In genomic region chr11:3052109-3052479, GRCh38 we compare ENCODE assay signal across 15 cellular contexts. TPM values are rescaled to one million over a fixed set of nuclear protein-coding genes. Genes with fewer than 3 reads are reported as not detected.
DNase-seq lines count a peak whose midpoint lies in the region; ATAC-seq and TF ChIP-seq lines count a peak whose summit lies in the region.
"Had no signal": no experiment of that assay in that cellular context is flagged by ENCODE, and none has a peak within 500 bp of the region (broad histone marks: within the 10 kb centered on the region; RNA-seq: fewer than 3 reads in every experiment).

No MANE protein-coding gene starts in this region.

- peaks cover 82% of the 10 kb centered on the region for H3K79me2 ChIP-seq in KMS-11 (ENCODE audit: insufficient read depth, low read depth)
- peaks cover 41% of the 10 kb centered on the region for H3K79me2 ChIP-seq in neural cell (replicated peaks; ENCODE audit: insufficient read depth, low read length)

- WGBS in psoas muscle, 3 donors, result 55 to 60% (median 59%) methylated on average over 14 of the region's 14 CpGs

- peak; percentile 2 for DNase-seq in NCI-H2029 (lab: John Stamatoyannopoulos, UW)
- no peak for DNase-seq in NCI-H2029 treated with DMSO at 0.1 percent for 48 hours (lab: John Stamatoyannopoulos, UW)
- DNase-seq in NCI-H774 (lab: John Stamatoyannopoulos, UW), result peak; percentile 23
- DNase-seq in foreskin keratinocyte, result no peak
- no peak for DNase-seq in psoas muscle
- DNase-seq: activated naive CD4-positive, alpha-beta T cell; DND-41; lower lobe of right lung; NK-92 treated with Interleukin-12 subunit alpha and Interleukin-12 subunit beta, amount 100 ng/mL, for 24 hours; occipital lobe had no signal

- H3K36me3 ChIP-seq in KMS-11 (ENCODE audit: insufficient read depth), result no peaks in the 10 kb centered on the region
- no peaks in the 10 kb centered on the region for H3K36me3 ChIP-seq in neural cell (ENCODE audit: insufficient read depth, low read length)
- H3K36me3 ChIP-seq in psoas muscle (ENCODE audit: insufficient read depth in 1 of 2, low read depth in 1 of 2), result peaks cover 6 to 14% of the 10 kb centered on the region in 2 donors
- H3K36me3 ChIP-seq: cardiac muscle cell had no signal

- ATAC-seq in foreskin keratinocyte (no peak), HG03280 (IDR thresholded peaks at IDR 0.05; ENCODE audit: unreplicated experiment) (no peak), psoas muscle (no peak)
- ATAC-seq: lower lobe of right lung, T-cell had no signal

- H3K9me3 ChIP-seq in neural cell (ENCODE audit: low read length) (no peaks in the 10 kb centered on the region), psoas muscle (no peaks in the 10 kb centered on the region)
- H3K9me3 ChIP-seq: lower lobe of right lung had no signal

- H2AFZ ChIP-seq in KMS-11 (ENCODE audit: low read depth), result no peak overlapping the region
- no peak overlapping the region for H2AFZ ChIP-seq in neural cell (ENCODE audit: low read depth, low read length)

- TF ChIP-seq EP300 in neural cell (conservative IDR thresholded peaks at IDR 0.05; ENCODE audit: poor library complexity, severe bottlenecking), result no peak

- H3K9ac ChIP-seq in KMS-11, result no peak overlapping the region
- H3K9ac ChIP-seq in neural cell (ENCODE audit: low read length), result peak overlapping the region; percentile 37

- TF ChIP-seq RAD21 in neural cell (conservative IDR thresholded peaks at IDR 0.05), result no peak

- H3K4me2 ChIP-seq in KMS-11 (no peak overlapping the region), neural cell (ENCODE audit: low read length) (peak overlapping the region; percentile 61)

- intact Hi-C loops in psoas muscle (cut with DNase I), result loop anchor here in 1 of 2 donors (10.0 kb wide), 1 partner anchor 113 kb away; the partner anchor contains the start of gene OSBPL5

- peak overlapping the region; percentile 95; the same call in 1 of the 2 replicates for H3K27ac ChIP-seq in KMS-11
- peak overlapping the region; percentile 62 for H3K27ac ChIP-seq in neural cell (ENCODE audit: low read length)
- H3K27ac ChIP-seq in foreskin keratinocyte, result no peak overlapping the region
- H3K27ac ChIP-seq in psoas muscle, result no peak overlapping the region
- H3K27ac ChIP-seq: cardiac muscle cell, lower lobe of right lung had no signal

- H4K20me1 ChIP-seq in KMS-11 (ENCODE audit: insufficient read depth) (no peaks in the 10 kb centered on the region), neural cell (ENCODE audit: insufficient read depth) (no peaks in the 10 kb centered on the region)

- H3K4me3 ChIP-seq in KMS-11 (IDR thresholded peaks at IDR 0.05; ENCODE audit: insufficient read depth, low read depth, low read length), result no peak overlapping the region
- peak overlapping the region; percentile 60 for H3K4me3 ChIP-seq in neural cell (ENCODE audit: low read length)
- no peak overlapping the region for H3K4me3 ChIP-seq in psoas muscle
- H3K4me3 ChIP-seq: cardiac muscle cell, lower lobe of right lung had no signal

- H3K4me1 ChIP-seq in KMS-11 (ENCODE audit: low read depth, poor library complexity, severe bottlenecking), result peaks cover 68% of the 10 kb centered on the region
- peaks cover 8% of the 10 kb centered on the region for H3K4me1 ChIP-seq in foreskin keratinocyte
- H3K4me1 ChIP-seq in psoas muscle, result peaks cover 47% of the 10 kb centered on the region

- H3K27me3 ChIP-seq in KMS-11 (ENCODE audit: insufficient read depth, low read depth) (no peaks in the 10 kb centered on the region), neural cell (ENCODE audit: insufficient read depth, low read depth, low read length) (no peaks in the 10 kb centered on the region), foreskin keratinocyte (no peaks in the 10 kb centered on the region), psoas muscle (ENCODE audit: insufficient read depth in 3 of 3, low read length in 2 of 3) (no peaks in the 10 kb centered on the region)
- H3K27me3 ChIP-seq: cardiac muscle cell had no signal

- TF ChIP-seq CTCF in KMS-11 (conservative IDR thresholded peaks at IDR 0.05; ENCODE audit: low read depth, low read length), result no peak
- no peak for TF ChIP-seq CTCF in neural cell (IDR thresholded peaks at IDR 0.05; ENCODE audit: poor library complexity, severe bottlenecking)
- TF ChIP-seq CTCF in foreskin keratinocyte (conservative IDR thresholded peaks at IDR 0.05), result no peak
- TF ChIP-seq CTCF in psoas muscle (IDR thresholded peaks at IDR 0.05), result no peak

- no peaks in the 10 kb centered on the region for H3K9me2 ChIP-seq in neural cell (ENCODE audit: insufficient read depth, low read length)

- no peaks in the 10 kb centered on the region for H3F3A ChIP-seq in neural cell (ENCODE audit: insufficient read depth, low read length, poor library complexity, severe bottlenecking)

TF ChIP-seq in neural cell, 6 proteins besides CTCF, POLR2A, EP300 and RAD21:
- TF ChIP-seq POLR2AphosphoS5 (IDR thresholded peaks at IDR 0.05), result peak; percentile 41
- TF ChIP-seq TAF1 (IDR thresholded peaks at IDR 0.05; ENCODE audit: low read depth), result no peak
- peak; percentile 14 for TF ChIP-seq MXI1 (conservative IDR thresholded peaks at IDR 0.05; ENCODE audit: poor library complexity, severe bottlenecking)

RNA-seq across cellular contexts. Expression of gene CARS1, which starts 5.1 kb away (rescaled TPM):
- polyA plus RNA-seq in neural cell (48.2 and 61.0 TPM in 2 replicates), foreskin keratinocyte (52.1 and 67.0 TPM in 2 replicates), psoas muscle (10 to 100 TPM; 37.8 to 78.6 (median 77.9) TPM)
- polyA minus RNA-seq in neural cell, result 40.7 and 41.1 TPM in 2 replicates
- total RNA-seq in foreskin keratinocyte (69.1 and 80.4 TPM in 2 replicates), psoas muscle (10 to 100 TPM; 24.2 to 65.8 (median 40.2) TPM)

RNA-seq across cellular contexts. Expression of gene NAP1L4, which starts 60.0 kb away (rescaled TPM):
- polyA plus RNA-seq in neural cell (196 and 199 TPM in 2 replicates), foreskin keratinocyte (95.9 and 105 TPM in 2 replicates), psoas muscle (100 to 1,000 TPM; 121 to 140 (median 139) TPM)
- 204 and 209 TPM in 2 replicates for polyA minus RNA-seq in neural cell
- total RNA-seq in foreskin keratinocyte (137 and 151 TPM in 2 replicates), psoas muscle (100 to 1,000 TPM; 143 to 153 (median 147) TPM)

Comparison
In these comparisons a context has a peak if more than half of its experiments do, and no peak if none do; other contexts are left out.
1. DNase-seq: peak in NCI-H2029 (single experiment) and NCI-H774 (single experiment); none in NCI-H2029 treated with DMSO at 0.1 percent for 48 hours (single experiment), foreskin keratinocyte (0 of 2) and psoas muscle (0 of 2).
2. H3K27ac ChIP-seq: peak in KMS-11 (single experiment) and neural cell (single experiment); none in foreskin keratinocyte (single experiment) and psoas muscle (single experiment).